Comparison of ENCODE assay signal across 10 cellular contexts in genomic region chr4:168848977-168849687, GRCh38.
DNase-seq lines count a peak whose midpoint lies in the region; ATAC-seq and TF ChIP-seq lines count a peak whose summit lies in the region.
"Had no signal": no experiment of that assay in that cellular context is flagged by ENCODE, and none has a peak within 500 bp of the region (broad histone marks: within the 10 kb centered on the region; RNA-seq: fewer than 3 reads in every experiment).

No MANE protein-coding gene starts in this region.

- no peak for ATAC-seq in GM19463 (IDR thresholded peaks at IDR 0.05; ENCODE audit: unreplicated experiment)
- ATAC-seq in HG03521 (IDR thresholded peaks at IDR 0.05; ENCODE audit: unreplicated experiment) = no peak

- H3K27me3 ChIP-seq in HUES48 (ENCODE audit: control insufficient read depth, insufficient read depth, low read length) (no peaks in the 10 kb centered on the region; the same call in 1 of the 2 replicates), brain microvascular endothelial cell (replicated peaks) (no peaks in the 10 kb centered on the region), subcutaneous abdominal adipose tissue (ENCODE audit: control insufficient read depth in 5 of 5, insufficient read depth in 4 of 5, low read length in 5 of 5) (no peaks in the 10 kb centered on the region)
- H3K27me3 ChIP-seq: MG63 had no signal

- no peaks in the 10 kb centered on the region for H3K36me3 ChIP-seq in HUES48 (ENCODE audit: control insufficient read depth, insufficient read depth, low read length)
- H3K36me3 ChIP-seq in brain microvascular endothelial cell (replicated peaks) = peaks cover 12% of the 10 kb centered on the region
- no peaks in the 10 kb centered on the region for H3K36me3 ChIP-seq in subcutaneous abdominal adipose tissue (ENCODE audit: control insufficient read depth in 5 of 5, insufficient read depth in 5 of 5, low read length in 5 of 5)

- DNase-seq in brain microvascular endothelial cell (peak; percentile 79), iPS-NIHi7 (ENCODE audit: extremely low spot score) (peak; percentile 21), lower leg skin (ENCODE audit: low spot score in 2 of 2) (no peak), LoVo (ENCODE audit: low spot score) (no peak)
- DNase-seq: activated naive CD4-positive, alpha-beta T cell treated with Interleukin-2 at 50 U/mL for 16 hours; MG63 had no signal

- H3K9me3 ChIP-seq in HUES48 (ENCODE audit: control insufficient read depth, insufficient read depth, low read length) (no peaks in the 10 kb centered on the region), subcutaneous abdominal adipose tissue (ENCODE audit: control insufficient read depth in 5 of 5, low read length in 5 of 5) (no peaks in the 10 kb centered on the region)
- H3K9me3 ChIP-seq: MG63 had no signal

- WGBS in lower leg skin, 2 donors = 11 to 17% methylated on average over 11 of the region's 11 CpGs

- in situ Hi-C loops in brain microvascular endothelial cell (cut with HindIII; ENCODE audit: low pct_ligation_motif_present, low sequenced_read_pairs) = no loop called here

- TF ChIP-seq CTCF in brain microvascular endothelial cell (IDR thresholded peaks at IDR 0.05; ENCODE audit: low read depth, low read length, missing control alignments) (no peak), lower leg skin (IDR thresholded peaks at IDR 0.05) (no peak)

- no peak for TF ChIP-seq POLR2A in lower leg skin (IDR thresholded peaks at IDR 0.05)

- H3K9ac ChIP-seq in HUES48 (ENCODE audit: low read depth, low read length) (no peak overlapping the region; the same call in 1 of the 2 replicates), subcutaneous abdominal adipose tissue (ENCODE audit: low read length in 5 of 5) (no peak overlapping the region)

- intact Hi-C loops in lower leg skin (cut with DNase I; ENCODE audit: low total_unique reads) = no loop called here

- H3K4me3 ChIP-seq in HUES48 (ENCODE audit: low read depth, low read length) (peak overlapping the region; percentile 36; the same call in 1 of the 2 replicates), brain microvascular endothelial cell (ENCODE audit: low read depth, low read length) (no peak overlapping the region), subcutaneous abdominal adipose tissue (ENCODE audit: low read depth in 1 of 5, low read length in 5 of 5) (peak overlapping the region in 3 of 5 donors; percentile 35 to 45 (median 40)), lower leg skin (ENCODE audit: low read depth, poor library complexity, severe bottlenecking) (no peak overlapping the region)
- H3K4me3 ChIP-seq: MG63 had no signal

- peaks cover 60% of the 10 kb centered on the region for H3K4me1 ChIP-seq in HUES48 (ENCODE audit: control insufficient read depth, insufficient read depth, low read length)
- peaks cover 2 to 37% (median 23%) of the 10 kb centered on the region in 5 donors for H3K4me1 ChIP-seq in subcutaneous abdominal adipose tissue (ENCODE audit: control insufficient read depth in 5 of 5, insufficient read depth in 5 of 5, low read length in 5 of 5)

- peak overlapping the region; percentile 65 for H3K27ac ChIP-seq in HUES48 (ENCODE audit: low read depth, low read length)
- H3K27ac ChIP-seq in brain microvascular endothelial cell = peak overlapping the region; percentile 69
- H3K27ac ChIP-seq in subcutaneous abdominal adipose tissue (ENCODE audit: low read depth, low read length) = no peak overlapping the region

Comparison
In these comparisons a context has a peak if more than half of its experiments do, and no peak if none do; other contexts are left out.
1. H3K4me3 ChIP-seq: peak in HUES48 (single experiment) and subcutaneous abdominal adipose tissue (3 of 5); none in brain microvascular endothelial cell (single experiment) and lower leg skin (single experiment).
2. DNase-seq: peak in brain microvascular endothelial cell (single experiment) and iPS-NIHi7 (single experiment); none in lower leg skin (0 of 2) and LoVo (single experiment).